In genomic region chr17:16381496-16381820, GRCh38 we compare ENCODE assay signal across 8 cellular contexts. TPM values are rescaled to one million over a fixed set of nuclear protein-coding genes. Genes with fewer than 3 reads are reported as not detected.
DNase-seq lines count a peak whose midpoint lies in the region; ATAC-seq, FAIRE-seq and TF ChIP-seq lines count a peak whose summit lies in the region.

No MANE protein-coding gene starts in this region.

- peaks cover 37% of the 10 kb centered on the region for H3K4me1 ChIP-seq in mononuclear cell (ENCODE audit: insufficient read depth, low read length)
- peaks cover 14 to 69% (median 31%) of the 10 kb centered on the region in 4 donors for H3K4me1 ChIP-seq in transverse colon

- peak overlapping the region; percentile 87 to 95 (median 92) for H3K27ac ChIP-seq in transverse colon

- ATAC-seq in HG03159 (IDR thresholded peaks at IDR 0.05; ENCODE audit: unreplicated experiment) (no peak), HG03025 (IDR thresholded peaks at IDR 0.05; ENCODE audit: low FRiP score, unreplicated experiment) (no peak)

- no peak for FAIRE-seq in bronchial epithelial cell (lab: Jason Lieb, UNC)

- H3K9me3 ChIP-seq in mononuclear cell (ENCODE audit: low read depth, low read length) (no peaks in the 10 kb centered on the region), transverse colon (no peaks in the 10 kb centered on the region)

- no peak for TF ChIP-seq EP300 in transverse colon (IDR thresholded peaks at IDR 0.05; ENCODE audit: low read depth)

- intact Hi-C loops in transverse colon (cut with DNase I; ENCODE audit: low total_unique reads), result loop anchor here (10.0 kb wide), 1 partner anchor 63 kb away; no protein-coding TSS in a partner anchor

- H3K27me3 ChIP-seq in bronchial epithelial cell (ENCODE audit: control insufficient read depth, insufficient read depth, low read length), result no peaks in the 10 kb centered on the region
- no peaks in the 10 kb centered on the region for H3K27me3 ChIP-seq in mononuclear cell (ENCODE audit: insufficient read depth, low read length)
- H3K27me3 ChIP-seq in transverse colon, result no peaks in the 10 kb centered on the region

- peaks cover 1% of the 10 kb centered on the region for H3K36me3 ChIP-seq in bronchial epithelial cell (ENCODE audit: control insufficient read depth, insufficient read depth, low read length)
- H3K36me3 ChIP-seq in transverse colon, result peaks cover 0 to 10% (median 5%) of the 10 kb centered on the region in 4 donors

- peak; percentile 27 for DNase-seq in NOMO-1 treated with DMSO at 0.1 percent for 48 hours (lab: John Stamatoyannopoulos, UW; ENCODE audit: unreplicated experiment)
- DNase-seq in NOMO-1 (lab: John Stamatoyannopoulos, UW; ENCODE audit: unreplicated experiment in 2 of 2), result no peak
- no peak for DNase-seq in NB4 (ENCODE audit: low read depth)
- DNase-seq in bronchial epithelial cell (ENCODE audit: low read depth), result peak; percentile 25
- DNase-seq in transverse colon, result no peak

- in situ Hi-C loops in transverse colon (cut with MboI; ENCODE audit: low pct_ligation_motif_present in 1 of 4, low pct_unique_long_range_greater_than_20kb in 1 of 4, low sequenced_read_pairs in 3 of 4), result loop anchor here in 2 of 4 donors (10.0 kb wide), 1 partner anchor 53 kb away; no protein-coding TSS in a partner anchor

- H3K4me3 ChIP-seq in NB4 (ENCODE audit: low read depth, low read length), result peak overlapping the region; percentile 100
- peak overlapping the region; percentile 82 for H3K4me3 ChIP-seq in bronchial epithelial cell (ENCODE audit: low read depth, low read length)
- H3K4me3 ChIP-seq in mononuclear cell (ENCODE audit: low read length), result peak overlapping the region; percentile 71
- peak overlapping the region; percentile 25 to 80 (median 58) for H3K4me3 ChIP-seq in transverse colon

- WGBS in transverse colon (ENCODE audit: low coverage in 1 of 2), 2 donors, result 3 to 10% methylated on average over 4 to 14 of the region's 14 CpGs

- TF ChIP-seq CTCF in NB4 (IDR thresholded peaks at IDR 0.05; ENCODE audit: low read depth, low read length) (no peak), bronchial epithelial cell (IDR thresholded peaks at IDR 0.05; ENCODE audit: insufficient read depth, low read length, severe bottlenecking) (no peak), transverse colon (IDR thresholded peaks at IDR 0.05) (no peak)

- TF ChIP-seq POLR2A in NB4 (IDR thresholded peaks at IDR 0.05; ENCODE audit: extremely low read depth, insufficient read length), result no peak
- no peak for TF ChIP-seq POLR2A in transverse colon (IDR thresholded peaks at IDR 0.05)

RNA-seq across cellular contexts. Expression of gene UBB, which starts 0.6 kb away (rescaled TPM):
- total RNA-seq in bronchial epithelial cell (766 and 1,827 TPM in 2 replicates), mononuclear cell (1,077 TPM), transverse colon (1,000 to 10,000 TPM in 1 of 4 donors, 100 to 1,000 TPM in 3; 426 to 1,167 (median 805) TPM)

RNA-seq across cellular contexts. Expression of gene CENPV, which starts 28.2 kb away (rescaled TPM):
- total RNA-seq in bronchial epithelial cell (5.1 and 17.4 TPM in 2 replicates), mononuclear cell (12.7 TPM), transverse colon (100 to 1,000 TPM in 1 of 4 donors, 10 to 100 TPM in 3; 27.0 to 156 (median 57.1) TPM)

RNA-seq across cellular contexts. Expression of gene TRPV2, which starts 33.9 kb away (rescaled TPM):
- total RNA-seq in bronchial epithelial cell (under 0.01 and 0.26 TPM in 2 replicates), mononuclear cell (23.1 TPM), transverse colon (1 to 10 TPM; 2.4 to 8.2 (median 4.4) TPM)

Comparison
In these comparisons a context has a peak if more than half of its experiments do, and no peak if none do; other contexts are left out.
1. DNase-seq: peak in NOMO-1 treated with DMSO at 0.1 percent for 48 hours (single experiment) and bronchial epithelial cell (single experiment); none in NOMO-1 (0 of 2), NB4 (single experiment) and transverse colon (single experiment).
2. Peak in every context shown above with its lines, with median percentiles within 50 percentile points of each other: H3K4me3 ChIP-seq.